20 cellular contexts compared by ENCODE assay signal in genomic region chr16:83023640-83024039, GRCh38.
"Had no signal": no experiment of that assay in that cellular context is flagged by ENCODE, and none has a peak within 500 bp of the region (broad histone marks: within the 10 kb centered on the region; RNA-seq: fewer than 3 reads in every experiment).

No MANE protein-coding gene starts in this region.

- H3K36me3 ChIP-seq: heart right ventricle, neutrophil, pancreas, right atrium auricular region, thoracic aorta, transverse colon, upper lobe of right lung, uterus had no signal

- H3K4me1 ChIP-seq: pancreas, right atrium auricular region, transverse colon, upper lobe of right lung, uterus had no signal

- H3K27ac ChIP-seq: dorsolateral prefrontal cortex, epithelial cell of prostate, heart right ventricle, neutrophil, pancreas, right atrium auricular region, thoracic aorta, transverse colon, upper lobe of right lung, uterus had no signal

- DNase-seq: cortex of kidney; dorsolateral prefrontal cortex; effector CD4-positive, alpha-beta T cell; foreskin melanocyte; glutamatergic neuron; heart right ventricle; hippocampal formation; islet precursor cell; pancreas; stimulated activated CD4-positive, alpha-beta T cell treated with anti-CD3 and anti-CD28 coated beads, Interleukin-2, amount 100 ng/mL, for 24 hours; stimulated activated CD4-positive, alpha-beta T cell treated with anti-CD3 and anti-CD28 coated beads, Interleukin-4, amount 100 ng/mL, for 4 hours; stimulated activated naive CD8-positive, alpha-beta T cell treated with anti-CD3 and anti-CD28 coated beads, Interleukin-15, Interleukin-2, amounts not matched to agents 100 U/mL and 50 U/mL, for 24 hours; transverse colon; upper lobe of right lung; uterus had no signal

- H3K4me3 ChIP-seq: dorsolateral prefrontal cortex, heart right ventricle, lung, pancreas, right atrium auricular region, thoracic aorta, transverse colon, upper lobe of right lung, uterus had no signal

- H3K27me3 ChIP-seq: dorsolateral prefrontal cortex, heart right ventricle, neutrophil, pancreas, right atrium auricular region, transverse colon, upper lobe of right lung, uterus had no signal

- H3K9me3 ChIP-seq: heart right ventricle, neutrophil, pancreas, thoracic aorta, upper lobe of right lung, uterus had no signal
